8 cellular contexts compared by ENCODE assay signal in genomic region chr14:89214221-89214965, GRCh38.
DNase-seq lines count a peak whose midpoint lies in the region; ATAC-seq and TF ChIP-seq lines count a peak whose summit lies in the region.

No MANE protein-coding gene starts in this region.

- no peaks in the 10 kb centered on the region for H3K27me3 ChIP-seq in SJCRH30
- H3K27me3 ChIP-seq in heart right ventricle: no peaks in the 10 kb centered on the region
- H3K27me3 ChIP-seq in psoas muscle (ENCODE audit: insufficient read depth in 3 of 3, low read length in 2 of 3): no peaks in the 10 kb centered on the region
- H3K27me3 ChIP-seq in osteoblast (ENCODE audit: insufficient read depth, low read length): no peaks in the 10 kb centered on the region

- H3K27ac ChIP-seq in SJCRH30 (peak overlapping the region; percentile 65; the same call in 1 of the 2 replicates), heart right ventricle (peak overlapping the region in 6 of 10 donors; percentile 22 to 59 (median 45)), psoas muscle (no peak overlapping the region), osteoblast (ENCODE audit: low read depth, low read length) (no peak overlapping the region)

- H3K36me3 ChIP-seq in SJCRH30: no peaks in the 10 kb centered on the region
- H3K36me3 ChIP-seq in heart right ventricle: peaks cover 0 to 11% (median 0%) of the 10 kb centered on the region in 9 donors
- H3K36me3 ChIP-seq in psoas muscle (ENCODE audit: insufficient read depth in 1 of 2, low read depth in 1 of 2): peaks cover 0 to under 1% of the 10 kb centered on the region in 2 donors
- H3K36me3 ChIP-seq in osteoblast (ENCODE audit: insufficient read depth, low read length): no peaks in the 10 kb centered on the region

- H4K20me1 ChIP-seq in osteoblast (ENCODE audit: insufficient read depth, low read length): peaks cover 8% of the 10 kb centered on the region

- H3K4me3 Mint-ChIP-seq in HFFc6: no peak overlapping the region

- H3K79me2 ChIP-seq in osteoblast (ENCODE audit: insufficient read depth, low read length): no peaks in the 10 kb centered on the region

- ATAC-seq in heart right ventricle (peak; percentile 86 to 97 (median 94)), psoas muscle (peak; percentile 64 to 93 (median 84))

- H3K27ac Mint-ChIP-seq in HFFc6: no peak overlapping the region

- H3K4me1 ChIP-seq in SJCRH30 (peaks cover 26% of the 10 kb centered on the region), heart right ventricle (peaks cover 10 to 41% (median 29%) of the 10 kb centered on the region in 9 donors), psoas muscle (peaks cover 19% of the 10 kb centered on the region), osteoblast (ENCODE audit: insufficient read depth, low read length) (no peaks in the 10 kb centered on the region)

- intact Hi-C loops in heart right ventricle (cut with DNase I) (loop anchor here in 2 of 10 donors (10.0 kb wide), 1 partner anchor 200 kb away; the partner anchor contains the start of gene FOXN3 (in 2 of the 2)), psoas muscle (cut with DNase I) (no loop called here)

- no peaks in the 10 kb centered on the region for H3K4me1 Mint-ChIP-seq in HFFc6 (ENCODE audit: low read depth)

- peaks cover 1% of the 10 kb centered on the region; the same call in 1 of the 2 replicates for H3K27me3 Mint-ChIP-seq in HFFc6 (ENCODE audit: insufficient read depth)

- H3K4me3 ChIP-seq in SJCRH30 (no peak overlapping the region), heart right ventricle (no peak overlapping the region), psoas muscle (no peak overlapping the region), osteoblast (ENCODE audit: insufficient read depth, low read length) (no peak overlapping the region)

- H3K9me3 ChIP-seq in SJCRH30 (replicated peaks) (no peaks in the 10 kb centered on the region), heart right ventricle (no peaks in the 10 kb centered on the region), psoas muscle (no peaks in the 10 kb centered on the region), osteoblast (ENCODE audit: low read depth, low read length) (no peaks in the 10 kb centered on the region)

- no peak overlapping the region for H3K4me2 ChIP-seq in osteoblast (ENCODE audit: insufficient read depth, low read length)

- TF ChIP-seq CTCF in heart right ventricle (IDR thresholded peaks at IDR 0.05) (peak in 5 of 9 donors; percentile 6 to 62 (median 49)), psoas muscle (IDR thresholded peaks at IDR 0.05) (peak; percentile 19), HFFc6 (IDR thresholded peaks at IDR 0.05) (no peak), osteoblast (IDR thresholded peaks at IDR 0.05; ENCODE audit: extremely low read depth, low read depth, low read length) (no peak)

- 36 to 37% methylated on average over 14 of the region's 14 CpGs for WGBS in heart right ventricle, 2 donors
- WGBS in psoas muscle, 3 donors: 21 to 31% (median 22%) methylated on average over 14 of the region's 14 CpGs

- no peaks in the 10 kb centered on the region for H3K9me3 Mint-ChIP-seq in HFFc6

- peak; percentile 99 for DNase-seq in DMS79 treated with DMSO at 0.1 percent for 48 hours (lab: John Stamatoyannopoulos, UW)
- DNase-seq in SJCRH30: no peak
- peak; percentile 63 to 80 for DNase-seq in heart right ventricle
- DNase-seq in psoas muscle: peak; percentile 55 to 71
- no peak for DNase-seq in HFFc6
- no peak for DNase-seq in A172 (ENCODE audit: low spot score)
- no peak for DNase-seq in GM19238 (ENCODE audit: insufficient read length, low spot score)
- no peak for DNase-seq in osteoblast (ENCODE audit: insufficient read length, low spot score, missing footprints)

- no peaks in the 10 kb centered on the region for H3K36me3 Mint-ChIP-seq in HFFc6 (ENCODE audit: low read depth)

- no peak overlapping the region for H2AFZ ChIP-seq in osteoblast (ENCODE audit: low read length)

Comparison
In these comparisons a context has a peak if more than half of its experiments do, and no peak if none do; other contexts are left out.
1. DNase-seq: peak in DMS79 treated with DMSO at 0.1 percent for 48 hours (single experiment), heart right ventricle (2 of 2) and psoas muscle (2 of 2); none in SJCRH30 (0 of 2), HFFc6 (single experiment), A172 (single experiment), GM19238 (single experiment) and osteoblast (single experiment).
2. H3K27ac ChIP-seq: peak in SJCRH30 (single experiment) and heart right ventricle (6 of 10); none in psoas muscle (single experiment) and osteoblast (single experiment).
3. CTCF ChIP-seq: peak in heart right ventricle (5 of 9) and psoas muscle (single experiment); none in HFFc6 (single experiment) and osteoblast (single experiment).